ENCODE assay signal across 27 cellular contexts in genomic region chr14:33968722-33969121, GRCh38. TPM values are rescaled to one million over a fixed set of nuclear protein-coding genes. Genes with fewer than 3 reads are reported as not detected.
"Had no signal": no experiment of that assay in that cellular context is flagged by ENCODE, and none has a peak within 500 bp of the region (broad histone marks: within the 10 kb centered on the region; RNA-seq: fewer than 3 reads in every experiment).

No MANE protein-coding gene starts in this region.

- H3K27ac Mint-ChIP-seq: stimulated activated memory B cell treated with anti-CD40 and anti-IgM and Interleukin-4, amounts not matched to agents 10 μg/mL and 1 μg/mL and 100 μg/mL, for 72 hours; stimulated activated naive CD8-positive, alpha-beta T cell treated with anti-CD3 and anti-CD28 coated beads, Interleukin-15, amount 100 ng/mL, for 72 hours; type B pancreatic cell had no signal

- H3K27ac ChIP-seq: left lung, lower lobe of right lung, pancreas, prostate gland, skin epidermis, spleen, tibial nerve, vagina had no signal

- H3K36me3 ChIP-seq: left lung, lower lobe of right lung, pancreas, prostate gland, spleen, tibial nerve, vagina had no signal

- FAIRE-seq: keratinocyte, pancreas had no signal

- H3K36me3 Mint-ChIP-seq: stimulated activated memory B cell treated with anti-CD40 and anti-IgM and Interleukin-4, amounts not matched to agents 10 μg/mL and 1 μg/mL and 100 μg/mL, for 72 hours; type B pancreatic cell had no signal

- H3K4me1 Mint-ChIP-seq: stimulated activated naive CD8-positive, alpha-beta T cell treated with anti-CD3 and anti-CD28 coated beads, Interleukin-15, amount 100 ng/mL, for 72 hours had no signal

- H3K27me3 ChIP-seq: left lung, pancreas, spleen, tibial nerve, vagina had no signal

- DNase-seq: hippocampal formation; kidney glomerular epithelial cell; left cardiac atrium; left lung; lower lobe of right lung; naive thymus-derived CD8-positive, alpha-beta T cell; nucleus accumbens; pancreas; posterior cingulate gyrus; retina; right cardiac atrium; spleen; stimulated activated CD4-positive, alpha-beta T cell treated with anti-CD3 and anti-CD28 coated beads, Interleukin-2, amount 100 ng/mL, for 48 hours; stimulated activated CD4-positive, alpha-beta T cell treated with anti-CD3 and anti-CD28 coated beads, Interleukin-4, amount 100 ng/mL, for 4 hours; stimulated activated CD8-positive, alpha-beta memory T cell treated with anti-CD3 and anti-CD28 coated beads, Interleukin-4, amount 100 ng/mL, for 48 hours; stimulated activated naive CD4-positive, alpha-beta T cell treated with Interleukin-2 at 50 U/mL for 16 hours; stimulated activated naive CD8-positive, alpha-beta T cell treated with anti-CD3 and anti-CD28 coated beads, Interleukin-15, amount 100 ng/mL, for 72 hours; substantia nigra had no signal

- H3K27me3 Mint-ChIP-seq: naive thymus-derived CD8-positive, alpha-beta T cell; stimulated activated memory B cell treated with anti-CD40 and anti-IgM and Interleukin-4, amounts not matched to agents 10 μg/mL and 1 μg/mL and 100 μg/mL, for 72 hours; stimulated activated naive CD8-positive, alpha-beta T cell treated with anti-CD3 and anti-CD28 coated beads, Interleukin-15, amount 100 ng/mL, for 72 hours; type B pancreatic cell had no signal

- ATAC-seq: left cardiac atrium; left lung; lower lobe of right lung; naive thymus-derived CD8-positive, alpha-beta T cell; pancreas; right cardiac atrium; sciatic nerve; stimulated activated memory B cell treated with anti-CD40 and anti-IgM and Interleukin-4, amounts not matched to agents 10 μg/mL and 1 μg/mL and 100 μg/mL, for 72 hours; stimulated activated naive CD8-positive, alpha-beta T cell treated with anti-CD3 and anti-CD28 coated beads, Interleukin-15, amount 100 ng/mL, for 72 hours had no signal

- H3K4me1 ChIP-seq: left lung, lower lobe of right lung, pancreas, prostate gland, tibial nerve, vagina had no signal

- H3K9me3 ChIP-seq: lower lobe of right lung, pancreas, prostate gland, vagina had no signal

- H3K4me3 Mint-ChIP-seq: naive thymus-derived CD8-positive, alpha-beta T cell; stimulated activated memory B cell treated with anti-CD40 and anti-IgM and Interleukin-4, amounts not matched to agents 10 μg/mL and 1 μg/mL and 100 μg/mL, for 72 hours; stimulated activated naive CD8-positive, alpha-beta T cell treated with anti-CD3 and anti-CD28 coated beads, Interleukin-15, amount 100 ng/mL, for 72 hours; type B pancreatic cell had no signal

- H3K4me3 ChIP-seq: left lung, lower lobe of right lung, pancreas, prostate gland, skin epidermis, spleen, tibial nerve, vagina had no signal

RNA-seq across cellular contexts. Expression of gene EGLN3, which starts 17.8 kb away (rescaled TPM):
- polyA plus RNA-seq: neural cell had no signal
